ENCODE assay signal across 14 cellular contexts in genomic region chr1:185448591-185449186, GRCh38.
"Had no signal": no experiment of that assay in that cellular context is flagged by ENCODE, and none has a peak within 500 bp of the region (broad histone marks: within the 10 kb centered on the region; RNA-seq: fewer than 3 reads in every experiment).

No MANE protein-coding gene starts in this region.

- H3K4me3 ChIP-seq: right lobe of liver had no signal

- H3K27ac ChIP-seq: right lobe of liver had no signal

- DNase-seq: activated CD4-positive, alpha-beta T cell treated with anti-CD3 and anti-CD28 coated beads, Interleukin-2, amount 10 ng/mL, durations not matched to agents 24 days and 14 days; activated naive CD4-positive, alpha-beta T cell; activated naive CD8-positive, alpha-beta T cell treated with anti-CD3 and anti-CD28 coated beads, Interleukin-2, amount 50 U/mL, for 24 hours; caudate nucleus; dermis blood vessel endothelial cell; endodermal cell; erythroblast; left cardiac atrium; nucleus accumbens; right lobe of liver; stimulated activated CD4-positive, alpha-beta T cell treated with anti-CD3 and anti-CD28 coated beads, Interleukin-2, amount 100 ng/mL, for 48 hours; stimulated activated CD8-positive, alpha-beta memory T cell treated with anti-CD3 and anti-CD28 coated beads, Interleukin-4, amount 100 ng/mL, for 48 hours; stimulated activated naive CD8-positive, alpha-beta T cell treated with anti-CD3 and anti-CD28 coated beads, Interleukin-15, Interleukin-2, amounts not matched to agents 100 U/mL and 50 U/mL, for 24 hours had no signal

- H3K36me3 ChIP-seq: right lobe of liver had no signal

- H3K27me3 ChIP-seq: right lobe of liver had no signal

- ATAC-seq: activated naive CD8-positive, alpha-beta T cell treated with anti-CD3 and anti-CD28 coated beads, Interleukin-2, amount 50 U/mL, for 24 hours; left cardiac atrium; natural killer cell treated with Interleukin-12 subunit alpha and Interleukin-12 subunit beta and Interleukin-15 and Interleukin-18, amount 100 ng/mL, for 72 hours; right lobe of liver; stimulated activated naive CD8-positive, alpha-beta T cell treated with anti-CD3 and anti-CD28 coated beads, Interleukin-15, Interleukin-2, amounts not matched to agents 100 U/mL and 50 U/mL, for 24 hours had no signal

- H3K9me3 ChIP-seq: right lobe of liver had no signal

- H3K4me1 ChIP-seq: right lobe of liver had no signal
